Comparison of ENCODE assay signal across 1 cellular context in genomic region chr14:66507181-66507721, GRCh38.
A peak's percentile ranks its signal among the peaks of the same experiment; 100 is the strongest.
TF ChIP-seq lines count a peak whose summit lies in the region.

No MANE protein-coding gene starts in this region.

TF ChIP-seq in K562, 482 proteins besides CTCF, POLR2A, EP300 and RAD21 (continued from another document):
- TF ChIP-seq RREB1 (CRISPR knock-in tag; IDR thresholded peaks at IDR 0.05) = 0 out of 2 replicates have a peak, but pooled peaks have one; percentile 44
- no peak; the same call in 1 of the 2 replicates for TF ChIP-seq MYC (IDR thresholded peaks at IDR 0.05; ENCODE audit: low read depth, low read length)
- TF ChIP-seq MYC (CRISPR knock-in tag; IDR thresholded peaks at IDR 0.05; ENCODE audit: borderline replicate concordance, low read depth) = peak; percentile 35; the same call in 1 of the 2 replicates
- TF ChIP-seq ZC3H8 (IDR thresholded peaks at IDR 0.05) = no peak
